ENCODE assay signal across 8 cellular contexts in the genomic region with DNA sequence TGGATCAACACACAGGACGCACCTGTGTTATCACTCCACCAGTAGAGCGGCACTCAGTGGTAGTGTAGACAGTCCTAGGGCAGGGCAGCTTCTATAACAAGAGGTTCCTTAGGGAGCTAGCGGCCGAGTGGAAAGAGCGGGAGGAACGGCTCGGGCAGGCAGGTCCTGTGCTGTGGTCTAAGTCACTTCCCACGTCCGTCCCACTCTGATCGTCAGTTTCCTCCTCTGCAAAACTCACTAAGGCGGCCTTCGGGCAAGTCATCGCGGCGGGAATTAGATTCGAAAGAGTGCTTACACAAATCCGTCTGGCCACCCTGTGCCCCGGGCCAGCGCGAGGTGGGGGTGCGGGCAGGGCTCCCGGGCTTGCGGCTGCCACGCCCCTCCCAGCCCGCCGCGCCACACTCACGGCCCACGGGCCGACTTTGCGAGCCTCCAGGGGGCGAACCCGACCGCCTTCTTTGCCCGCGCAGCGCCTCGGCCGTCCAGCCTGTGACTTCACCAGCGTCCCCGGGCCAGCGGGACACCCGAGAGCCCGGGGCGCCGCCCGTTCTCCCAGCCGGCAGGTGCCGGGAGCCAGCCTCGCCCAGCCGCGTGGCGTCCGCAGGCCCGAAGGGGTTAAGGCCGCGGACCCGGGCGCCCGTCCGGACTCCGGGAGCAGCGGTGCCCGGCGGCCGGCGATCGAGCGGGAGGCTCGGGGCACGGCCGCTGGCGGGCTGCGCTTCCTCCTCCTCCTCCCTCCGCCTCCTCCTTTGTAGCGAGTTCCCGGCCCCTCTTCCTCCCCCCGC. TPM values are rescaled to one million over a fixed set of nuclear protein-coding genes. Genes with fewer than 3 reads are reported as not detected.
DNase-seq lines count a peak whose midpoint lies in the region; ATAC-seq lines count a peak whose summit lies in the region.

No MANE protein-coding gene starts in this region.

- POLR2A ChIA-PET in naive thymus-derived CD8-positive, alpha-beta T cell (lab: Charles Lee) = no interaction called here

- peak; percentile 52 to 67 for ATAC-seq in naive thymus-derived CD8-positive, alpha-beta T cell
- no peak for ATAC-seq in HG03039 (IDR thresholded peaks at IDR 0.05; ENCODE audit: unreplicated experiment)

- H3K4me3 ChIP-seq in urinary bladder (ENCODE audit: low read depth, low read length) = peak overlapping the region; percentile 59

- 1% methylated on average over 78 of the region's 78 CpGs for WGBS in urinary bladder

- CTCF ChIA-PET in activated naive CD4-positive, alpha-beta T cell treated with anti-CD3 and anti-CD28 coated beads, Interleukin-2, amount 10 ng/mL, durations not matched to agents 7 days and 5 days (lab: Charles Lee) = no interaction called here

- no peak overlapping the region for H3K27ac Mint-ChIP-seq in activated naive CD4-positive, alpha-beta T cell treated with anti-CD3 and anti-CD28 coated beads, Interleukin-2, amount 10 ng/mL, durations not matched to agents 7 days and 5 days
- no peak overlapping the region for H3K27ac Mint-ChIP-seq in naive thymus-derived CD8-positive, alpha-beta T cell

- peaks cover 94% of the 10 kb centered on the region for H3K27me3 Mint-ChIP-seq in activated naive CD4-positive, alpha-beta T cell treated with anti-CD3 and anti-CD28 coated beads, Interleukin-2, amount 10 ng/mL, durations not matched to agents 7 days and 5 days
- peaks cover 35 to 63% (median 39%) of the 10 kb centered on the region in 5 donors for H3K27me3 Mint-ChIP-seq in naive thymus-derived CD8-positive, alpha-beta T cell

- H3K36me3 ChIP-seq in urinary bladder (ENCODE audit: insufficient read depth) = no peaks in the 10 kb centered on the region

- DNase-seq in NCI-H2081 (lab: John Stamatoyannopoulos, UW) (peak; percentile 39 to 55), NCI-H2081 treated with DMSO at 0.1 percent for 48 hours (lab: John Stamatoyannopoulos, UW) (no peak), NCI-H446 treated with DMSO at 0.1 percent for 48 hours (lab: John Stamatoyannopoulos, UW) (peak; percentile 42), foreskin melanocyte (peak; percentile 44)
- peak; percentile 33 for DNase-seq in activated naive CD4-positive, alpha-beta T cell treated with anti-CD3 and anti-CD28 coated beads, Interleukin-2, amount 10 ng/mL, durations not matched to agents 7 days and 5 days
- DNase-seq in naive thymus-derived CD8-positive, alpha-beta T cell = peak in 5 of 10 donors; percentile 4 to 60 (median 14)

- peaks cover 11% of the 10 kb centered on the region for H3K4me1 Mint-ChIP-seq in activated naive CD4-positive, alpha-beta T cell treated with anti-CD3 and anti-CD28 coated beads, Interleukin-2, amount 10 ng/mL, durations not matched to agents 7 days and 5 days
- peaks cover 4 to 39% (median 14%) of the 10 kb centered on the region in 4 donors for H3K4me1 Mint-ChIP-seq in naive thymus-derived CD8-positive, alpha-beta T cell

- no peaks in the 10 kb centered on the region for H3K4me1 ChIP-seq in urinary bladder (ENCODE audit: insufficient read depth)

- no peaks in the 10 kb centered on the region for H3K36me3 Mint-ChIP-seq in activated naive CD4-positive, alpha-beta T cell treated with anti-CD3 and anti-CD28 coated beads, Interleukin-2, amount 10 ng/mL, durations not matched to agents 7 days and 5 days
- H3K36me3 Mint-ChIP-seq in naive thymus-derived CD8-positive, alpha-beta T cell = peaks cover 0 to 4% (median 0%) of the 10 kb centered on the region in 3 donors

- peak overlapping the region; percentile 38 for H3K27ac ChIP-seq in urinary bladder (ENCODE audit: low read depth)

- H3K4me3 Mint-ChIP-seq in activated naive CD4-positive, alpha-beta T cell treated with anti-CD3 and anti-CD28 coated beads, Interleukin-2, amount 10 ng/mL, durations not matched to agents 7 days and 5 days = peak overlapping the region; percentile 53
- peak overlapping the region; percentile 68 to 85 (median 80) for H3K4me3 Mint-ChIP-seq in naive thymus-derived CD8-positive, alpha-beta T cell

- H3K9me3 Mint-ChIP-seq in activated naive CD4-positive, alpha-beta T cell treated with anti-CD3 and anti-CD28 coated beads, Interleukin-2, amount 10 ng/mL, durations not matched to agents 7 days and 5 days = no peaks in the 10 kb centered on the region
- H3K9me3 Mint-ChIP-seq in naive thymus-derived CD8-positive, alpha-beta T cell = no peaks in the 10 kb centered on the region

RNA-seq across cellular contexts. Expression of gene CORO2B, which starts 0.4 kb away (rescaled TPM):
- total RNA-seq in naive thymus-derived CD8-positive, alpha-beta T cell = under 1 TPM; 0.44 to 0.73 TPM
- not detected for polyA plus RNA-seq in naive thymus-derived CD8-positive, alpha-beta T cell
- 4.2 TPM for total RNA-seq in urinary bladder
- polyA plus RNA-seq in urinary bladder = 6.4 TPM
